Comparison of ENCODE assay signal across 12 cellular contexts in the genomic region with DNA sequence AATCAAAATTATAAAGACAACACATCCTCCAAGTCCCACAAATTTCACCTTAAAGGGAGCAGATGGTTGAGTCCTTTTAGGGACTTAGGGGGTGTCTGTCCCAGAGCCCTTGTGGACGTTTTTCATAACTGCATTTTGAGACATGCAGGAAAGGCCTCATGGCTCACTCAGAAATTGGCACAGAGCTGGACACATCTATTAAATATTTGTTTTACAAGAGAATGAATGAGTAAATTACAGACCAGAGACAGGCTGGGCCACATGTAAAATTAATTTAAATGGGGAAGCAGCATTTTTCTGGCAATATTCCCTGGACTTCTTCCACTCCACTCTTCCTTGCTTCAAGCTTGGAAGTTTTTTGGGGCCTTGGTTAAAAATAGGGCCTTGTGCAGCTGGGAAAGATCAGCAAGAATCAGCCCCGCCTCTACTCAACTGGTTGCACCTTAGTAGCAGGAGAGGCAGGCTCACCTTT. TPM values are rescaled to one million over a fixed set of nuclear protein-coding genes. Genes with fewer than 3 reads are reported as not detected.
DNase-seq lines count a peak whose midpoint lies in the region; ATAC-seq and TF ChIP-seq lines count a peak whose summit lies in the region.
"Had no signal": no experiment of that assay in that cellular context is flagged by ENCODE, and none has a peak within 500 bp of the region (broad histone marks: within the 10 kb centered on the region; RNA-seq: fewer than 3 reads in every experiment).

No MANE protein-coding gene starts in this region.

- DNase-seq in NCI-H748 (lab: John Stamatoyannopoulos, UW; ENCODE audit: unreplicated experiment) (peak; percentile 47), NCI-H748 treated with DMSO at 0.1 percent for 48 hours (lab: John Stamatoyannopoulos, UW) (no peak), glutamatergic neuron (no peak), type B pancreatic cell (ENCODE audit: extremely low spot score, unreplicated experiment) (no peak), omental fat pad (ENCODE audit: low spot score) (no peak), HK-2 (ENCODE audit: unreplicated experiment) (no peak)
- DNase-seq: activated CD4-positive, alpha-beta T cell treated with anti-CD3 and anti-CD28 coated beads for 4 hours; amygdala; nucleus accumbens had no signal

- H3K9me3 Mint-ChIP-seq in glutamatergic neuron (ENCODE audit: unreplicated experiment): no peaks in the 10 kb centered on the region
- H3K9me3 Mint-ChIP-seq in type B pancreatic cell: no peaks in the 10 kb centered on the region

- no peak overlapping the region for H3K9ac ChIP-seq in OCI-LY1 (ENCODE audit: low read length)
- H3K9ac ChIP-seq: BLaER1 treated with 17β-estradiol and CSF1 and Interleukin-3, amounts not matched to agents 10 nM and 100 nM had no signal

- no peaks in the 10 kb centered on the region for H3K9me2 ChIP-seq in OCI-LY1 (ENCODE audit: low read depth, low read length)

- H3K4me1 ChIP-seq in OCI-LY1 (ENCODE audit: insufficient read depth, low read length, severe bottlenecking): no peaks in the 10 kb centered on the region
- H3K4me1 ChIP-seq: BLaER1 treated with 17β-estradiol and CSF1 and Interleukin-3, amounts not matched to agents 10 nM and 100 nM had no signal

- ATAC-seq in omental fat pad (ENCODE audit: low FRiP score): no peak
- no peak for ATAC-seq in HG02610 (IDR thresholded peaks at IDR 0.05; ENCODE audit: unreplicated experiment)

- no peaks in the 10 kb centered on the region for H3K9me3 ChIP-seq in OCI-LY1 (ENCODE audit: low read length)
- H3K9me3 ChIP-seq: BLaER1 treated with 17β-estradiol and CSF1 and Interleukin-3, amounts not matched to agents 10 nM and 100 nM had no signal

- H3K27ac Mint-ChIP-seq in glutamatergic neuron (ENCODE audit: unreplicated experiment) (no peak overlapping the region), type B pancreatic cell (no peak overlapping the region)

- H2AFZ ChIP-seq in OCI-LY1 (ENCODE audit: low read length): no peak overlapping the region

- H3K27me3 Mint-ChIP-seq in glutamatergic neuron (ENCODE audit: unreplicated experiment) (no peaks in the 10 kb centered on the region), type B pancreatic cell (no peaks in the 10 kb centered on the region)

- H3K79me2 ChIP-seq in OCI-LY1 (ENCODE audit: insufficient read depth, low read length): no peaks in the 10 kb centered on the region

- TF ChIP-seq CTCF in OCI-LY1 (IDR thresholded peaks at IDR 0.05; ENCODE audit: low read length) (peak; percentile 27; the same call in 1 of the 2 replicates), glutamatergic neuron (IDR thresholded peaks at IDR 0.05; ENCODE audit: partially characterized antibody, unreplicated experiment) (peak; percentile 44), type B pancreatic cell (conservative IDR thresholded peaks at IDR 0.05) (peak; percentile 63), omental fat pad (IDR thresholded peaks at IDR 0.05) (no peak)

- H3F3A ChIP-seq in OCI-LY1 (ENCODE audit: insufficient read depth, low read length): no peaks in the 10 kb centered on the region

- H3K27ac ChIP-seq in OCI-LY1 (ENCODE audit: low read depth, low read length, poor library complexity, severe bottlenecking): no peak overlapping the region
- H3K27ac ChIP-seq: BLaER1 treated with 17β-estradiol and CSF1 and Interleukin-3, amounts not matched to agents 10 nM and 100 nM had no signal

- H3K36me3 ChIP-seq in OCI-LY1 (ENCODE audit: insufficient read depth, low read length): no peaks in the 10 kb centered on the region
- H3K36me3 ChIP-seq: BLaER1 treated with 17β-estradiol and CSF1 and Interleukin-3, amounts not matched to agents 10 nM and 100 nM had no signal

- peaks cover 10% of the 10 kb centered on the region for H3K4me1 Mint-ChIP-seq in glutamatergic neuron (ENCODE audit: low read depth, unreplicated experiment)
- peaks cover 16% of the 10 kb centered on the region for H3K4me1 Mint-ChIP-seq in type B pancreatic cell (ENCODE audit: unreplicated experiment)

- H3K4me3 ChIP-seq in OCI-LY1 (ENCODE audit: low read depth, low read length, poor library complexity, severe bottlenecking): no peak overlapping the region
- H3K4me3 ChIP-seq: BLaER1 treated with 17β-estradiol and CSF1 and Interleukin-3, amounts not matched to agents 10 nM and 100 nM had no signal

- H3K4me2 ChIP-seq in OCI-LY1 (ENCODE audit: low read length): no peak overlapping the region
- H3K4me2 ChIP-seq: BLaER1 treated with 17β-estradiol and CSF1 and Interleukin-3, amounts not matched to agents 10 nM and 100 nM had no signal

- no peaks in the 10 kb centered on the region for H4K20me1 ChIP-seq in OCI-LY1 (ENCODE audit: insufficient read depth, low read length)
- H4K20me1 ChIP-seq: BLaER1 treated with 17β-estradiol and CSF1 and Interleukin-3, amounts not matched to agents 10 nM and 100 nM had no signal

- H3K36me3 Mint-ChIP-seq in glutamatergic neuron (ENCODE audit: unreplicated experiment) (peaks cover 4% of the 10 kb centered on the region), type B pancreatic cell (peaks cover 55% of the 10 kb centered on the region)

- no peaks in the 10 kb centered on the region for H3K27me3 ChIP-seq in OCI-LY1 (ENCODE audit: insufficient read depth, low read length)
- H3K27me3 ChIP-seq: BLaER1 treated with 17β-estradiol and CSF1 and Interleukin-3, amounts not matched to agents 10 nM and 100 nM had no signal

- H3K4me3 Mint-ChIP-seq in glutamatergic neuron (ENCODE audit: unreplicated experiment): no peak overlapping the region
- H3K4me3 Mint-ChIP-seq in type B pancreatic cell: no peak overlapping the region

RNA-seq across cellular contexts. Expression of a gene that starts 20.0 kb away (rescaled TPM):
- total RNA-seq in glutamatergic neuron (ENCODE audit: unreplicated experiment) (326 TPM), type B pancreatic cell (ENCODE audit: low replicate concordance) (141 and 226 TPM in 2 replicates), omental fat pad (100 to 1,000 TPM; 406 to 668 (median 535) TPM)

Comparison
In these comparisons a context has a peak if more than half of its experiments do, and no peak if none do; other contexts are left out.
1. CTCF ChIP-seq: peak in OCI-LY1 (single experiment), glutamatergic neuron (single experiment) and type B pancreatic cell (single experiment); none in omental fat pad (0 of 3).